ENCODE assay signal across 1 cellular context in the genomic region with DNA sequence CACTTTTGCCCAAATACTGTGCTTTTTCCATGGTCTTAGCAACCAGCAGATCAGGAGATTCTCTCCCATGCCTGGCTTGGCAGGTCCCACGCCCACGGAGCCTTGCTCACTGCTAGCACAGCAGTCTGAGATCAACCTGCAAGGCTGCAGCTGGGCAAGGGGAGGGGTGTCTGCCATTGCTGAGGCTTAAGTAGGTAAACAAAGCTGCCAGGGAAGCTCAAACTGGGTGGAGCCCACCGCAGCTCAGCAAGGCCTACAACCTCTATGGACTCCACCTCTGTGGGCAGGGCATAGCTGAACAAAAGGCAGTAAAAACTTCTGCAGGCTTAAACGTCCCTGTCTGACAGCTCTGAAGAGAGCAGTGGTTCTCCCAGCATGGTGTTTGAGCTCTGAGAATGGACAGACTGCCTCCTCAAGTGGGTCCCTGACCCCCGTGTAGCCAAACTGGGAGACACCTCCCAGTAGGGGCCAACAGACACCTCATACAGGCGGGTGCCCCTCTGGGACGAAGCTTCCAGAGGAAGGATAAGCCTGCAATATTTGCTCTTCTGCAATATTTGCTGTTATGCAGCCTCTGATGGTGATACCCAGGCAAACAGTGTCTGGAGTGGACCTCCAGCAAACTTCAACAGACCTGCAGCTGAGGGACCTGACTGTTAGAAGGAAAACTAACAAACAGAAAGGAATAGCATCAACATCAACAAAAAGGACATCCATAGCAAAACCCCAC.
TF ChIP-seq lines count a peak whose summit lies in the region.

No MANE protein-coding gene starts in this region.

TF ChIP-seq in HepG2, 621 proteins besides CTCF, POLR2A, EP300 and RAD21 (continued from another document and continues in another):
- TF ChIP-seq ZBTB4 (CRISPR knock-in tag; IDR thresholded peaks at IDR 0.05; ENCODE audit: borderline replicate concordance) (peak; percentile 30; the same call in 1 of the 2 replicates), THAP11 (CRISPR knock-in tag; IDR thresholded peaks at IDR 0.05) (peak; percentile 10; the same call in 1 of the 2 replicates), ZFX (CRISPR knock-in tag; IDR thresholded peaks at IDR 0.05; ENCODE audit: low read depth) (0 out of 2 replicates have a peak, but pooled peaks have one; percentile 29), DMAP1 (CRISPR knock-in tag; IDR thresholded peaks at IDR 0.05) (peak; percentile 49; the same call in 1 of the 2 replicates), MTERF4 (CRISPR knock-in tag; IDR thresholded peaks at IDR 0.05) (0 out of 2 replicates have a peak, but pooled peaks have one; percentile 31), DPF2 (CRISPR knock-in tag; IDR thresholded peaks at IDR 0.05; ENCODE audit: borderline replicate concordance, low read depth) (peak; percentile 51; the same call in 1 of the 2 replicates), HDAC2 (CRISPR knock-in tag; IDR thresholded peaks at IDR 0.05) (peak; percentile 27; the same call in 1 of the 2 replicates), CEBPB (IDR thresholded peaks at IDR 0.05; ENCODE audit: borderline replicate concordance, low read depth, low read length) (peak; percentile 47; the same call in 1 of the 2 replicates), SP5 (CRISPR knock-in tag; IDR thresholded peaks at IDR 0.05; ENCODE audit: borderline replicate concordance, low read depth) (0 out of 2 replicates have a peak, but pooled peaks have one; percentile 37), CEBPG (CRISPR knock-in tag; IDR thresholded peaks at IDR 0.05) (peak; percentile 60), ZNF691 (CRISPR knock-in tag; IDR thresholded peaks at IDR 0.05; ENCODE audit: borderline replicate concordance, low read depth) (peak; percentile 26; the same call in 1 of the 2 replicates), RARA (CRISPR knock-in tag; IDR thresholded peaks at IDR 0.05) (peak; percentile 37; the same call in 1 of the 2 replicates), ZFP91 (CRISPR knock-in tag; IDR thresholded peaks at IDR 0.05; ENCODE audit: borderline replicate concordance) (0 out of 2 replicates have a peak, but pooled peaks have one; percentile 31), SALL1 (CRISPR knock-in tag; IDR thresholded peaks at IDR 0.05) (peak; percentile 66)
- TF ChIP-seq, protein P1, sequence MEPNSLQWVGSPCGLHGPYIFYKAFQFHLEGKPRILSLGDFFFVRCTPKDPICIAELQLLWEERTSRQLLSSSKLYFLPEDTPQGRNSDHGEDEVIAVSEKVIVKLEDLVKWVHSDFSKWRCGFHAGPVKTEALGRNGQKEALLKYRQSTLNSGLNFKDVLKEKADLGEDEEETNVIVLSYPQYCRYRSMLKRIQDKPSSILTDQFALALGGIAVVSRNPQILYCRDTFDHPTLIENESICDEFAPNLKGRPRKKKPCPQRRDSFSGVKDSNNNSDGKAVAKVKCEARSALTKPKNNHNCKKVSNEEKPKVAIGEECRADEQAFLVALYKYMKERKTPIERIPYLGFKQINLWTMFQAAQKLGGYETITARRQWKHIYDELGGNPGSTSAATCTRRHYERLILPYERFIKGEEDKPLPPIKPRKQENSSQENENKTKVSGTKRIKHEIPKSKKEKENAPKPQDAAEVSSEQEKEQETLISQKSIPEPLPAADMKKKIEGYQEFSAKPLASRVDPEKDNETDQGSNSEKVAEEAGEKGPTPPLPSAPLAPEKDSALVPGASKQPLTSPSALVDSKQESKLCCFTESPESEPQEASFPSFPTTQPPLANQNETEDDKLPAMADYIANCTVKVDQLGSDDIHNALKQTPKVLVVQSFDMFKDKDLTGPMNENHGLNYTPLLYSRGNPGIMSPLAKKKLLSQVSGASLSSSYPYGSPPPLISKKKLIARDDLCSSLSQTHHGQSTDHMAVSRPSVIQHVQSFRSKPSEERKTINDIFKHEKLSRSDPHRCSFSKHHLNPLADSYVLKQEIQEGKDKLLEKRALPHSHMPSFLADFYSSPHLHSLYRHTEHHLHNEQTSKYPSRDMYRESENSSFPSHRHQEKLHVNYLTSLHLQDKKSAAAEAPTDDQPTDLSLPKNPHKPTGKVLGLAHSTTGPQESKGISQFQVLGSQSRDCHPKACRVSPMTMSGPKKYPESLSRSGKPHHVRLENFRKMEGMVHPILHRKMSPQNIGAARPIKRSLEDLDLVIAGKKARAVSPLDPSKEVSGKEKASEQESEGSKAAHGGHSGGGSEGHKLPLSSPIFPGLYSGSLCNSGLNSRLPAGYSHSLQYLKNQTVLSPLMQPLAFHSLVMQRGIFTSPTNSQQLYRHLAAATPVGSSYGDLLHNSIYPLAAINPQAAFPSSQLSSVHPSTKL (CRISPR knock-in tag; IDR thresholded peaks at IDR 0.05): peak; percentile 45; the same call in 1 of the 2 replicates
- TF ChIP-seq, protein P2, sequence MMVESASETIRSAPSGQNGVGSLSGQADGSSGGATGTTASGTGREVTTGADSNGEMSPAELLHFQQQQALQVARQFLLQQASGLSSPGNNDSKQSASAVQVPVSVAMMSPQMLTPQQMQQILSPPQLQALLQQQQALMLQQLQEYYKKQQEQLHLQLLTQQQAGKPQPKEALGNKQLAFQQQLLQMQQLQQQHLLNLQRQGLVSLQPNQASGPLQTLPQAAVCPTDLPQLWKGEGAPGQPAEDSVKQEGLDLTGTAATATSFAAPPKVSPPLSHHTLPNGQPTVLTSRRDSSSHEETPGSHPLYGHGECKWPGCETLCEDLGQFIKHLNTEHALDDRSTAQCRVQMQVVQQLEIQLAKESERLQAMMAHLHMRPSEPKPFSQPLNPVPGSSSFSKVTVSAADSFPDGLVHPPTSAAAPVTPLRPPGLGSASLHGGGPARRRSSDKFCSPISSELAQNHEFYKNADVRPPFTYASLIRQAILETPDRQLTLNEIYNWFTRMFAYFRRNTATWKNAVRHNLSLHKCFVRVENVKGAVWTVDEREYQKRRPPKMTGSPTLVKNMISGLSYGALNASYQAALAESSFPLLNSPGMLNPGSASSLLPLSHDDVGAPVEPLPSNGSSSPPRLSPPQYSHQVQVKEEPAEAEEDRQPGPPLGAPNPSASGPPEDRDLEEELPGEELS (CRISPR knock-in tag; IDR thresholded peaks at IDR 0.05): peak; percentile 57; the same call in 1 of the 2 replicates
- TF ChIP-seq, protein P3, sequence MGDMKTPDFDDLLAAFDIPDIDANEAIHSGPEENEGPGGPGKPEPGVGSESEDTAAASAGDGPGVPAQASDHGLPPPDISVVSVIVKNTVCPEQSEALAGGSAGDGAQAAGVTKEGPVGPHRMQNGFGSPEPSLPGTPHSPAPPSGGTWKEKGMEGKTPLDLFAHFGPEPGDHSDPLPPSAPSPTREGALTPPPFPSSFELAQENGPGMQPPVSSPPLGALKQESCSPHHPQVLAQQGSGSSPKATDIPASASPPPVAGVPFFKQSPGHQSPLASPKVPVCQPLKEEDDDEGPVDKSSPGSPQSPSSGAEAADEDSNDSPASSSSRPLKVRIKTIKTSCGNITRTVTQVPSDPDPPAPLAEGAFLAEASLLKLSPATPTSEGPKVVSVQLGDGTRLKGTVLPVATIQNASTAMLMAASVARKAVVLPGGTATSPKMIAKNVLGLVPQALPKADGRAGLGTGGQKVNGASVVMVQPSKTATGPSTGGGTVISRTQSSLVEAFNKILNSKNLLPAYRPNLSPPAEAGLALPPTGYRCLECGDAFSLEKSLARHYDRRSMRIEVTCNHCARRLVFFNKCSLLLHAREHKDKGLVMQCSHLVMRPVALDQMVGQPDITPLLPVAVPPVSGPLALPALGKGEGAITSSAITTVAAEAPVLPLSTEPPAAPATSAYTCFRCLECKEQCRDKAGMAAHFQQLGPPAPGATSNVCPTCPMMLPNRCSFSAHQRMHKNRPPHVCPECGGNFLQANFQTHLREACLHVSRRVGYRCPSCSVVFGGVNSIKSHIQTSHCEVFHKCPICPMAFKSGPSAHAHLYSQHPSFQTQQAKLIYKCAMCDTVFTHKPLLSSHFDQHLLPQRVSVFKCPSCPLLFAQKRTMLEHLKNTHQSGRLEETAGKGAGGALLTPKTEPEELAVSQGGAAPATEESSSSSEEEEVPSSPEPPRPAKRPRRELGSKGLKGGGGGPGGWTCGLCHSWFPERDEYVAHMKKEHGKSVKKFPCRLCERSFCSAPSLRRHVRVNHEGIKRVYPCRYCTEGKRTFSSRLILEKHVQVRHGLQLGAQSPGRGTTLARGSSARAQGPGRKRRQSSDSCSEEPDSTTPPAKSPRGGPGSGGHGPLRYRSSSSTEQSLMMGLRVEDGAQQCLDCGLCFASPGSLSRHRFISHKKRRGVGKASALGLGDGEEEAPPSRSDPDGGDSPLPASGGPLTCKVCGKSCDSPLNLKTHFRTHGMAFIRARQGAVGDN (CRISPR knock-in tag; IDR thresholded peaks at IDR 0.05): peak; percentile 60
- TF ChIP-seq, protein P4, sequence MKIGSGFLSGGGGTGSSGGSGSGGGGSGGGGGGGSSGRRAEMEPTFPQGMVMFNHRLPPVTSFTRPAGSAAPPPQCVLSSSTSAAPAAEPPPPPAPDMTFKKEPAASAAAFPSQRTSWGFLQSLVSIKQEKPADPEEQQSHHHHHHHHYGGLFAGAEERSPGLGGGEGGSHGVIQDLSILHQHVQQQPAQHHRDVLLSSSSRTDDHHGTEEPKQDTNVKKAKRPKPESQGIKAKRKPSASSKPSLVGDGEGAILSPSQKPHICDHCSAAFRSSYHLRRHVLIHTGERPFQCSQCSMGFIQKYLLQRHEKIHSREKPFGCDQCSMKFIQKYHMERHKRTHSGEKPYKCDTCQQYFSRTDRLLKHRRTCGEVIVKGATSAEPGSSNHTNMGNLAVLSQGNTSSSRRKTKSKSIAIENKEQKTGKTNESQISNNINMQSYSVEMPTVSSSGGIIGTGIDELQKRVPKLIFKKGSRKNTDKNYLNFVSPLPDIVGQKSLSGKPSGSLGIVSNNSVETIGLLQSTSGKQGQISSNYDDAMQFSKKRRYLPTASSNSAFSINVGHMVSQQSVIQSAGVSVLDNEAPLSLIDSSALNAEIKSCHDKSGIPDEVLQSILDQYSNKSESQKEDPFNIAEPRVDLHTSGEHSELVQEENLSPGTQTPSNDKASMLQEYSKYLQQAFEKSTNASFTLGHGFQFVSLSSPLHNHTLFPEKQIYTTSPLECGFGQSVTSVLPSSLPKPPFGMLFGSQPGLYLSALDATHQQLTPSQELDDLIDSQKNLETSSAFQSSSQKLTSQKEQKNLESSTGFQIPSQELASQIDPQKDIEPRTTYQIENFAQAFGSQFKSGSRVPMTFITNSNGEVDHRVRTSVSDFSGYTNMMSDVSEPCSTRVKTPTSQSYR (CRISPR knock-in tag; IDR thresholded peaks at IDR 0.05; ENCODE audit: borderline replicate concordance): peak; percentile 21; the same call in 1 of the 2 replicates
- TF ChIP-seq, protein P5, sequence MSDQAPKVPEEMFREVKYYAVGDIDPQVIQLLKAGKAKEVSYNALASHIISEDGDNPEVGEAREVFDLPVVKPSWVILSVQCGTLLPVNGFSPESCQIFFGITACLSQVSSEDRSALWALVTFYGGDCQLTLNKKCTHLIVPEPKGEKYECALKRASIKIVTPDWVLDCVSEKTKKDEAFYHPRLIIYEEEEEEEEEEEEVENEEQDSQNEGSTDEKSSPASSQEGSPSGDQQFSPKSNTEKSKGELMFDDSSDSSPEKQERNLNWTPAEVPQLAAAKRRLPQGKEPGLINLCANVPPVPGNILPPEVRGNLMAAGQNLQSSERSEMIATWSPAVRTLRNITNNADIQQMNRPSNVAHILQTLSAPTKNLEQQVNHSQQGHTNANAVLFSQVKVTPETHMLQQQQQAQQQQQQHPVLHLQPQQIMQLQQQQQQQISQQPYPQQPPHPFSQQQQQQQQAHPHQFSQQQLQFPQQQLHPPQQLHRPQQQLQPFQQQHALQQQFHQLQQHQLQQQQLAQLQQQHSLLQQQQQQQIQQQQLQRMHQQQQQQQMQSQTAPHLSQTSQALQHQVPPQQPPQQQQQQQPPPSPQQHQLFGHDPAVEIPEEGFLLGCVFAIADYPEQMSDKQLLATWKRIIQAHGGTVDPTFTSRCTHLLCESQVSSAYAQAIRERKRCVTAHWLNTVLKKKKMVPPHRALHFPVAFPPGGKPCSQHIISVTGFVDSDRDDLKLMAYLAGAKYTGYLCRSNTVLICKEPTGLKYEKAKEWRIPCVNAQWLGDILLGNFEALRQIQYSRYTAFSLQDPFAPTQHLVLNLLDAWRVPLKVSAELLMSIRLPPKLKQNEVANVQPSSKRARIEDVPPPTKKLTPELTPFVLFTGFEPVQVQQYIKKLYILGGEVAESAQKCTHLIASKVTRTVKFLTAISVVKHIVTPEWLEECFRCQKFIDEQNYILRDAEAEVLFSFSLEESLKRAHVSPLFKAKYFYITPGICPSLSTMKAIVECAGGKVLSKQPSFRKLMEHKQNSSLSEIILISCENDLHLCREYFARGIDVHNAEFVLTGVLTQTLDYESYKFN (CRISPR knock-in tag; conservative IDR thresholded peaks at IDR 0.05): peak; percentile 37
